12 cellular contexts compared by ENCODE assay signal in genomic region chr5:157327771-157328170, GRCh38.
DNase-seq lines count a peak whose midpoint lies in the region; ATAC-seq and TF ChIP-seq lines count a peak whose summit lies in the region.
"Had no signal": no experiment of that assay in that cellular context is flagged by ENCODE, and none has a peak within 500 bp of the region (broad histone marks: within the 10 kb centered on the region; RNA-seq: fewer than 3 reads in every experiment).

No MANE protein-coding gene starts in this region.

- no peaks in the 10 kb centered on the region for H3K79me2 ChIP-seq in DND-41 (ENCODE audit: insufficient read depth, low read length)

- no peak overlapping the region for H2AK5ac ChIP-seq in mesenchymal stem cell (ENCODE audit: low read length, severe bottlenecking)

- no peak overlapping the region for H4K91ac ChIP-seq in mesenchymal stem cell (ENCODE audit: low read length)

- TF ChIP-seq CTCF in DND-41 (IDR thresholded peaks at IDR 0.05; ENCODE audit: borderline replicate concordance, extremely low read depth, low read length, poor library complexity, severe bottlenecking) (no peak), gastrocnemius medialis (IDR thresholded peaks at IDR 0.05 in 4 of 5, conservative IDR thresholded peaks at IDR 0.05 in 1 of 5) (no peak)

- H2BK5ac ChIP-seq in mesenchymal stem cell (ENCODE audit: low read depth, low read length, poor library complexity, severe bottlenecking), result no peak overlapping the region

- no peaks in the 10 kb centered on the region for H3K27me3 Mint-ChIP-seq in activated T-helper 17 cell treated with anti-CD3 and anti-CD28 coated beads, Interleukin-2, amount 50 U/mL, for 72 hours
- H3K27me3 Mint-ChIP-seq: naive B cell had no signal

- no peak overlapping the region for H3K4ac ChIP-seq in mesenchymal stem cell (ENCODE audit: low read depth in 1 of 2, low read length in 2 of 2)

- H4K8ac ChIP-seq in mesenchymal stem cell (ENCODE audit: low read length), result peak overlapping the region; percentile 2

- H3K9me3 ChIP-seq in BLaER1 treated with 17β-estradiol and CSF1 and Interleukin-3, amounts not matched to agents 10 nM and 100 nM (replicated peaks in 1 of 11), result peaks cover 0 to 6% (median 0%) of the 10 kb centered on the region in 11 experiments; a peak in 2 of 22 replicates
- H3K9me3 ChIP-seq in DND-41 (ENCODE audit: insufficient read depth, low read length, severe bottlenecking) (no peaks in the 10 kb centered on the region), mesenchymal stem cell (ENCODE audit: control insufficient read depth, low read length) (no peaks in the 10 kb centered on the region), gastrocnemius medialis (no peaks in the 10 kb centered on the region), SJCRH30 (replicated peaks) (no peaks in the 10 kb centered on the region)
- H3K9me3 ChIP-seq: Peyer's patch, right lobe of liver, thoracic aorta had no signal

- peaks cover 100% of the 10 kb centered on the region for H3K36me3 Mint-ChIP-seq in activated T-helper 17 cell treated with anti-CD3 and anti-CD28 coated beads, Interleukin-2, amount 50 U/mL, for 72 hours (ENCODE audit: low read depth)

- no peak overlapping the region for H2AFZ ChIP-seq in DND-41 (ENCODE audit: low read depth, low read length)
- no peak overlapping the region for H2AFZ ChIP-seq in mesenchymal stem cell (ENCODE audit: low read depth, low read length)

- in situ Hi-C loops in gastrocnemius medialis (cut with MboI; ENCODE audit: low sequenced_read_pairs in 4 of 4), result loop anchor here in 3 of 4 donors (5.0 to 10.0 kb wide), 4 partner anchors 147 to 397 kb away; no protein-coding TSS in a partner anchor

- H3K27me3 ChIP-seq in BLaER1 treated with 17β-estradiol and CSF1 and Interleukin-3, amounts not matched to agents 10 nM and 100 nM, result no peaks in the 10 kb centered on the region
- H3K27me3 ChIP-seq in DND-41 (ENCODE audit: insufficient read depth, low read length, poor library complexity), result no peaks in the 10 kb centered on the region
- H3K27me3 ChIP-seq in mesenchymal stem cell (ENCODE audit: control insufficient read depth in 1 of 2, insufficient read depth in 1 of 2, low read length in 2 of 2), result no peaks in the 10 kb centered on the region
- H3K27me3 ChIP-seq in gastrocnemius medialis, result no peaks in the 10 kb centered on the region
- H3K27me3 ChIP-seq in SJCRH30, result no peaks in the 10 kb centered on the region; the same call in 1 of the 2 replicates
- H3K27me3 ChIP-seq: Peyer's patch, right lobe of liver had no signal

- H3K36me3 ChIP-seq in BLaER1 treated with 17β-estradiol and CSF1 and Interleukin-3, amounts not matched to agents 10 nM and 100 nM, result peaks cover 56 to 83% (median 71%) of the 10 kb centered on the region in 11 experiments
- peaks cover 94% of the 10 kb centered on the region for H3K36me3 ChIP-seq in DND-41 (ENCODE audit: insufficient read depth, low read length)
- peaks cover 4 to 46% of the 10 kb centered on the region in 2 experiments for H3K36me3 ChIP-seq in mesenchymal stem cell (ENCODE audit: control insufficient read depth in 1 of 2, insufficient read depth in 2 of 2, low read depth in 1 of 2, low read length in 2 of 2)
- H3K36me3 ChIP-seq in gastrocnemius medialis, result no peaks in the 10 kb centered on the region
- no peaks in the 10 kb centered on the region for H3K36me3 ChIP-seq in SJCRH30

- H3K9ac ChIP-seq in BLaER1 treated with 17β-estradiol and CSF1 and Interleukin-3, amounts not matched to agents 10 nM and 100 nM, result peak overlapping the region in 9 of 11 experiments; percentile 41 to 80 (median 72); a peak in 18 of 22 replicates
- no peak overlapping the region for H3K9ac ChIP-seq in DND-41 (ENCODE audit: low read depth, low read length)
- H3K9ac ChIP-seq in mesenchymal stem cell (ENCODE audit: low read length), result no peak overlapping the region

- no peak overlapping the region for H2BK120ac ChIP-seq in mesenchymal stem cell (ENCODE audit: low read depth, low read length)

- ATAC-seq in DND-41 (ENCODE audit: insufficient read depth, low read depth) (no peak), GM19035 (IDR thresholded peaks at IDR 0.05; ENCODE audit: unreplicated experiment) (no peak), gastrocnemius medialis (no peak)
- peak; percentile 10 for ATAC-seq in activated T-helper 17 cell treated with anti-CD3 and anti-CD28 coated beads, Interleukin-2, amount 50 U/mL, for 72 hours (replicated peaks)

- H3K14ac ChIP-seq in mesenchymal stem cell (ENCODE audit: low read length in 2 of 2), result no peak overlapping the region

- H3K4me3 Mint-ChIP-seq in activated T-helper 17 cell treated with anti-CD3 and anti-CD28 coated beads, Interleukin-2, amount 50 U/mL, for 72 hours, result peak overlapping the region; percentile 57
- H3K4me3 Mint-ChIP-seq: naive B cell had no signal

- H2BK12ac ChIP-seq in mesenchymal stem cell (ENCODE audit: low read length in 2 of 2), result no peak overlapping the region

- no peaks in the 10 kb centered on the region for H3K79me1 ChIP-seq in mesenchymal stem cell (replicated peaks; ENCODE audit: low read length, poor library complexity, severe bottlenecking)

- no peaks in the 10 kb centered on the region; a peak in 1 of 22 replicates for H4K20me1 ChIP-seq in BLaER1 treated with 17β-estradiol and CSF1 and Interleukin-3, amounts not matched to agents 10 nM and 100 nM
- H4K20me1 ChIP-seq in DND-41 (ENCODE audit: insufficient read depth, low read length), result peaks cover 4% of the 10 kb centered on the region; the same call in 1 of the 2 replicates

- TF ChIP-seq POLR2A in gastrocnemius medialis (IDR thresholded peaks at IDR 0.05), result no peak

- H2BK15ac ChIP-seq in mesenchymal stem cell (ENCODE audit: low read depth, poor library complexity, severe bottlenecking), result no peak overlapping the region

- intact Hi-C loops in gastrocnemius medialis (cut with DNase I; ENCODE audit: low total_unique reads), result loop anchor here (1.0 to 5.0 kb wide), 3 partner anchors 149 to 415 kb away; partner anchors contain the start of gene LSM11

- H3K18ac ChIP-seq in mesenchymal stem cell (ENCODE audit: low read depth in 1 of 2, low read length in 2 of 2), result no peak overlapping the region

- no peaks in the 10 kb centered on the region for H3K9me3 Mint-ChIP-seq in activated T-helper 17 cell treated with anti-CD3 and anti-CD28 coated beads, Interleukin-2, amount 50 U/mL, for 72 hours
- H3K9me3 Mint-ChIP-seq: naive B cell had no signal

- peak overlapping the region in 1 of 10 experiments; percentile 10; a peak in 1 of 20 replicates for H3K4me3 ChIP-seq in BLaER1 treated with 17β-estradiol and CSF1 and Interleukin-3, amounts not matched to agents 10 nM and 100 nM
- H3K4me3 ChIP-seq in DND-41 (ENCODE audit: low read depth in 1 of 2, low read length in 2 of 2) (no peak overlapping the region), mesenchymal stem cell (ENCODE audit: insufficient read depth in 1 of 2, low read depth in 1 of 2, low read length in 2 of 2) (no peak overlapping the region), gastrocnemius medialis (no peak overlapping the region), SJCRH30 (no peak overlapping the region)

- H3K27ac ChIP-seq in BLaER1 treated with 17β-estradiol and CSF1 and Interleukin-3, amounts not matched to agents 10 nM and 100 nM, result peak overlapping the region in 9 of 11 experiments; percentile 67 to 93 (median 89); a peak in 18 of 22 replicates
- H3K27ac ChIP-seq in DND-41 (ENCODE audit: low read length), result peak overlapping the region; percentile 6
- no peak overlapping the region for H3K27ac ChIP-seq in mesenchymal stem cell (ENCODE audit: low read length, poor library complexity, severe bottlenecking)
- H3K27ac ChIP-seq in gastrocnemius medialis, result no peak overlapping the region
- no peak overlapping the region for H3K27ac ChIP-seq in SJCRH30
- H3K27ac ChIP-seq: right lobe of liver, thoracic aorta had no signal

- H3K4me1 ChIP-seq in BLaER1 treated with 17β-estradiol and CSF1 and Interleukin-3, amounts not matched to agents 10 nM and 100 nM, result peaks cover 23 to 33% (median 28%) of the 10 kb centered on the region in 10 experiments
- H3K4me1 ChIP-seq in DND-41 (ENCODE audit: insufficient read depth, low read length) (no peaks in the 10 kb centered on the region), mesenchymal stem cell (ENCODE audit: control insufficient read depth, insufficient read depth, low read depth, low read length) (no peaks in the 10 kb centered on the region), gastrocnemius medialis (no peaks in the 10 kb centered on the region), SJCRH30 (no peaks in the 10 kb centered on the region)

- peak overlapping the region; percentile 57 to 92 (median 77) for H3K4me2 ChIP-seq in BLaER1 treated with 17β-estradiol and CSF1 and Interleukin-3, amounts not matched to agents 10 nM and 100 nM
- H3K4me2 ChIP-seq in DND-41 (ENCODE audit: insufficient read depth, low read length), result no peak overlapping the region
- H3K4me2 ChIP-seq in mesenchymal stem cell (ENCODE audit: low read length, poor library complexity, severe bottlenecking), result no peak overlapping the region

- H3K4me1 Mint-ChIP-seq in activated T-helper 17 cell treated with anti-CD3 and anti-CD28 coated beads, Interleukin-2, amount 50 U/mL, for 72 hours, result peaks cover 18% of the 10 kb centered on the region

- whole genome bisulfite sequencing in mesenchymal stem cell, result 89% methylated on average over 3 of the region's 3 CpGs

- peak overlapping the region; percentile 74 for H3K27ac Mint-ChIP-seq in activated T-helper 17 cell treated with anti-CD3 and anti-CD28 coated beads, Interleukin-2, amount 50 U/mL, for 72 hours

- H3K23ac ChIP-seq in mesenchymal stem cell (ENCODE audit: low read length in 2 of 2), result no peak overlapping the region

- no peak for DNase-seq in DND-41
- no peak for DNase-seq in mesenchymal stem cell
- no peak for DNase-seq in NCI-H524 (lab: John Stamatoyannopoulos, UW)
- DNase-seq in gastrocnemius medialis, result no peak
- no peak for DNase-seq in SJCRH30

Comparison
In these comparisons a context has a peak if more than half of its experiments do, and no peak if none do; other contexts are left out.
1. H3K27ac ChIP-seq: peak in BLaER1 treated with 17β-estradiol and CSF1 and Interleukin-3, amounts not matched to agents 10 nM and 100 nM (9 of 11) and DND-41 (single experiment); none in mesenchymal stem cell (single experiment), gastrocnemius medialis (0 of 4) and SJCRH30 (single experiment).
2. H3K4me2 ChIP-seq: peak in BLaER1 treated with 17β-estradiol and CSF1 and Interleukin-3, amounts not matched to agents 10 nM and 100 nM (11 of 11); none in DND-41 (single experiment) and mesenchymal stem cell (single experiment).
3. H3K9ac ChIP-seq: peak in BLaER1 treated with 17β-estradiol and CSF1 and Interleukin-3, amounts not matched to agents 10 nM and 100 nM (9 of 11); none in DND-41 (single experiment) and mesenchymal stem cell (single experiment).